In genomic region chr11:112665291-112665690, GRCh38 we compare ENCODE assay signal across 29 cellular contexts.
"Had no signal": no experiment of that assay in that cellular context is flagged by ENCODE, and none has a peak within 500 bp of the region (broad histone marks: within the 10 kb centered on the region; RNA-seq: fewer than 3 reads in every experiment).

No MANE protein-coding gene starts in this region.

- H3K27me3 Mint-ChIP-seq: activated CD4-positive, alpha-beta T cell treated with anti-CD3 and anti-CD28 coated beads, Interleukin-2, amount 10 ng/mL, durations not matched to agents 24 days and 14 days; activated naive CD8-positive, alpha-beta T cell treated with anti-CD3 and anti-CD28 coated beads, Interleukin-2, amount 50 U/mL, for 24 hours had no signal

- DNase-seq: activated B cell treated with CpG ODN at 0.5 μM for 24 hours; activated CD4-positive, alpha-beta T cell treated with anti-CD3 and anti-CD28 coated beads for 1 hour; activated CD4-positive, alpha-beta T cell treated with anti-CD3 and anti-CD28 coated beads, Interleukin-2, amount 10 ng/mL, durations not matched to agents 24 days and 14 days; activated CD4-positive, alpha-beta T cell treated with anti-CD3 and anti-CD28 coated beads, Interleukin-2, amount 50 U/mL, for 48 hours; activated CD8-positive, alpha-beta memory T cell treated with anti-CD3 and anti-CD28 coated beads, Interleukin-2, amount 10 ng/mL, durations not matched to agents 7 days and 5 days; activated effector memory CD4-positive, alpha-beta T cell treated with Interleukin-2 at 50 U/mL for 16 hours; activated naive CD4-positive, alpha-beta T cell treated with Interleukin-2 at 50 U/mL for 16 hours; activated naive CD8-positive, alpha-beta T cell treated with anti-CD3 and anti-CD28 coated beads, Interleukin-2, amount 50 U/mL, for 24 hours; activated T-cell treated with anti-CD3 and anti-CD28 coated beads, Interleukin-2, amount 50 U/mL, for 24 hours; amniotic stem cell; body of pancreas; Kasumi-1; KBM-7; NCI-H1105 treated with DMSO at 0.1 percent for 48 hours; NCI-H1436 treated with DMSO at 0.1 percent for 48 hours; NCI-H187; NCI-H2081; NCI-H446; NCI-H524; PC-9; T-cell; T-helper 2 cell; T1000 had no signal

- H3K27ac ChIP-seq: ascending aorta, body of pancreas, PC-9, SK-N-MC had no signal

- H3K36me3 ChIP-seq: ascending aorta had no signal

- H3K4me1 ChIP-seq: ascending aorta, body of pancreas had no signal

- FAIRE-seq: bronchial epithelial cell, TTC549 had no signal

- H3K27me3 ChIP-seq: ascending aorta, body of pancreas had no signal

- H3K9me3 Mint-ChIP-seq: activated B cell treated with CpG ODN at 0.5 μM for 24 hours; activated CD4-positive, alpha-beta T cell treated with anti-CD3 and anti-CD28 coated beads, Interleukin-2, amount 10 ng/mL, durations not matched to agents 24 days and 14 days; activated naive CD4-positive, alpha-beta T cell treated with anti-CD3 and anti-CD28 coated beads, Interleukin-2, amount 50 U/mL, for 72 hours; activated naive CD8-positive, alpha-beta T cell treated with anti-CD3 and anti-CD28 coated beads, Interleukin-2, amount 50 U/mL, for 24 hours; activated T-cell treated with anti-CD3 and anti-CD28 coated beads, Interleukin-2, amount 50 U/mL, for 24 hours; activated T-helper 1 cell treated with anti-CD3 and anti-CD28 coated beads, Interleukin-12 subunit alpha, Interleukin-12 subunit beta, Interleukin-2, Interleukin-4 antibody, amounts not matched to agents 30 ng/mL and 10 ng/mL and 1 ng/mL, durations not matched to agents 14 hours and 24 hours and 36 hours; T-cell had no signal

- ATAC-seq: activated CD8-positive, alpha-beta memory T cell treated with anti-CD3 and anti-CD28 coated beads, Interleukin-2, amount 10 ng/mL, durations not matched to agents 7 days and 5 days; activated naive CD4-positive, alpha-beta T cell treated with anti-CD3 and anti-CD28 coated beads, Interleukin-2, amount 50 U/mL, for 72 hours; activated naive CD8-positive, alpha-beta T cell treated with anti-CD3 and anti-CD28 coated beads, Interleukin-2, amount 50 U/mL, for 24 hours; body of pancreas; T-cell had no signal

- H3K4me3 ChIP-seq: ascending aorta, body of pancreas, PC-9, SK-N-MC had no signal

- H3K4me1 Mint-ChIP-seq: activated B cell treated with CpG ODN at 0.5 μM for 24 hours; activated CD4-positive, alpha-beta T cell treated with anti-CD3 and anti-CD28 coated beads, Interleukin-2, amount 10 ng/mL, durations not matched to agents 24 days and 14 days; activated CD8-positive, alpha-beta memory T cell treated with anti-CD3 and anti-CD28 coated beads, Interleukin-2, amount 10 ng/mL, durations not matched to agents 7 days and 5 days; activated naive CD8-positive, alpha-beta T cell treated with anti-CD3 and anti-CD28 coated beads, Interleukin-2, amount 50 U/mL, for 24 hours; T-cell had no signal

- H3K4me3 Mint-ChIP-seq: activated B cell treated with CpG ODN at 0.5 μM for 24 hours; activated CD4-positive, alpha-beta T cell treated with anti-CD3 and anti-CD28 coated beads, Interleukin-2, amount 10 ng/mL, durations not matched to agents 24 days and 14 days; activated CD8-positive, alpha-beta memory T cell treated with anti-CD3 and anti-CD28 coated beads, Interleukin-2, amount 10 ng/mL, durations not matched to agents 7 days and 5 days; activated naive CD8-positive, alpha-beta T cell treated with anti-CD3 and anti-CD28 coated beads, Interleukin-2, amount 50 U/mL, for 24 hours; activated T-cell treated with anti-CD3 and anti-CD28 coated beads, Interleukin-2, amount 50 U/mL, for 24 hours; activated T-helper 1 cell treated with anti-CD3 and anti-CD28 coated beads, Interleukin-12 subunit alpha, Interleukin-12 subunit beta, Interleukin-2, Interleukin-4 antibody, amounts not matched to agents 30 ng/mL and 10 ng/mL and 1 ng/mL, durations not matched to agents 14 hours and 24 hours and 36 hours; T-cell had no signal

- H3K9me3 ChIP-seq: ascending aorta, body of pancreas had no signal

- H3K27ac Mint-ChIP-seq: activated B cell treated with CpG ODN at 0.5 μM for 24 hours; activated CD4-positive, alpha-beta T cell treated with anti-CD3 and anti-CD28 coated beads, Interleukin-2, amount 10 ng/mL, durations not matched to agents 24 days and 14 days; activated CD8-positive, alpha-beta memory T cell treated with anti-CD3 and anti-CD28 coated beads, Interleukin-2, amount 10 ng/mL, durations not matched to agents 7 days and 5 days; activated naive CD4-positive, alpha-beta T cell treated with anti-CD3 and anti-CD28 coated beads, Interleukin-2, amount 50 U/mL, for 72 hours; activated naive CD8-positive, alpha-beta T cell treated with anti-CD3 and anti-CD28 coated beads, Interleukin-2, amount 50 U/mL, for 24 hours; activated T-cell treated with anti-CD3 and anti-CD28 coated beads, Interleukin-2, amount 50 U/mL, for 24 hours; activated T-helper 1 cell treated with anti-CD3 and anti-CD28 coated beads, Interleukin-12 subunit alpha, Interleukin-12 subunit beta, Interleukin-2, Interleukin-4 antibody, amounts not matched to agents 30 ng/mL and 10 ng/mL and 1 ng/mL, durations not matched to agents 14 hours and 24 hours and 36 hours; T-cell had no signal

- H3K36me3 Mint-ChIP-seq: activated CD8-positive, alpha-beta memory T cell treated with anti-CD3 and anti-CD28 coated beads, Interleukin-2, amount 10 ng/mL, durations not matched to agents 7 days and 5 days; activated naive CD4-positive, alpha-beta T cell treated with anti-CD3 and anti-CD28 coated beads, Interleukin-2, amount 50 U/mL, for 72 hours; T-cell had no signal
